In genomic region chr1:1207254-1207902, GRCh38 we compare ENCODE assay signal across 9 cellular contexts. TPM values are rescaled to one million over a fixed set of nuclear protein-coding genes. Genes with fewer than 3 reads are reported as not detected.
A peak's percentile ranks its signal among the peaks of the same experiment; 100 is the strongest.
DNase-seq lines count a peak whose midpoint lies in the region; ATAC-seq and TF ChIP-seq lines count a peak whose summit lies in the region.
"Had no signal": no experiment of that assay in that cellular context is flagged by ENCODE, and none has a peak within 500 bp of the region (broad histone marks: within the 10 kb centered on the region; RNA-seq: fewer than 3 reads in every experiment).

No MANE protein-coding gene starts in this region.

- H3K36me3 ChIP-seq in BLaER1 treated with 17β-estradiol and CSF1 and Interleukin-3, amounts not matched to agents 10 nM and 100 nM = no peaks in the 10 kb centered on the region
- H3K36me3 ChIP-seq in IMR-90 (ENCODE audit: control insufficient read depth, insufficient read depth, low read length) = no peaks in the 10 kb centered on the region

- H3K9me3 ChIP-seq in BLaER1 treated with 17β-estradiol and CSF1 and Interleukin-3, amounts not matched to agents 10 nM and 100 nM (replicated peaks in 1 of 11) = no peaks in the 10 kb centered on the region; a peak in 1 of 22 replicates
- no peaks in the 10 kb centered on the region for H3K9me3 ChIP-seq in IMR-90 (ENCODE audit: control insufficient read depth, insufficient read depth, low read length)
- H3K9me3 ChIP-seq: spleen had no signal

- intact Hi-C loops in IMR-90 (cut with micrococcal nuclease) = no loop called here

- H3K14ac ChIP-seq in IMR-90 (replicated peaks; ENCODE audit: low read depth, low read length) = no peak overlapping the region

- peak overlapping the region; percentile 90 to 99 (median 97) for H3K4me2 ChIP-seq in BLaER1 treated with 17β-estradiol and CSF1 and Interleukin-3, amounts not matched to agents 10 nM and 100 nM
- no peak overlapping the region for H3K4me2 ChIP-seq in IMR-90 (ENCODE audit: low read depth, low read length)

- peaks cover 10% of the 10 kb centered on the region for H3K4me1 Mint-ChIP-seq in glutamatergic neuron (ENCODE audit: low read depth, unreplicated experiment)

- no peak for TF ChIP-seq CTCF in IMR-90 (conservative IDR thresholded peaks at IDR 0.05; ENCODE audit: low read depth, low read length)
- no peak for TF ChIP-seq CTCF in glutamatergic neuron (IDR thresholded peaks at IDR 0.05; ENCODE audit: partially characterized antibody, unreplicated experiment)

- H3K79me1 ChIP-seq in IMR-90 (ENCODE audit: low read depth in 1 of 2, low read length in 2 of 2) = no peaks in the 10 kb centered on the region

- H3K4me3 ChIP-seq in BLaER1 treated with 17β-estradiol and CSF1 and Interleukin-3, amounts not matched to agents 10 nM and 100 nM = peak overlapping the region in 2 of 10 experiments; percentile 57 to 61; a peak in 2 of 20 replicates
- H3K4me3 ChIP-seq in IMR-90 (ENCODE audit: insufficient read depth, low read depth, low read length) = no peak overlapping the region

- H2BK15ac ChIP-seq in IMR-90 (ENCODE audit: low read depth, low read length) = no peak overlapping the region

- DNase-seq in IMR-90 (no peak), glutamatergic neuron (peak; percentile 8), NCI-H524 treated with DMSO at 0.1 percent for 48 hours (lab: John Stamatoyannopoulos, UW) (no peak)

- peaks cover 5% of the 10 kb centered on the region for H3K9me3 Mint-ChIP-seq in glutamatergic neuron (ENCODE audit: unreplicated experiment)
- H3K9me3 Mint-ChIP-seq: nephron had no signal

- H2BK20ac ChIP-seq in IMR-90 (ENCODE audit: low read depth, low read length) = no peak overlapping the region

- H2BK120ac ChIP-seq in IMR-90 (ENCODE audit: low read depth, low read length) = no peak overlapping the region

- 60% methylated on average over 2 of the region's 23 CpGs; no CpG with 5 or more reads in 1 of the 2 experiments for whole genome bisulfite sequencing in IMR-90 (ENCODE audit: extremely low coverage in 2 of 2, insufficient read length in 1 of 2), 2 experiments

- 0 out of 2 replicates have a peak overlapping the region, but pooled peaks have one; percentile 16 for H3K4ac ChIP-seq in IMR-90 (ENCODE audit: low read depth, low read length)

- H3K36me3 Mint-ChIP-seq in glutamatergic neuron (ENCODE audit: unreplicated experiment) = no peaks in the 10 kb centered on the region

- peak overlapping the region; percentile 39; the same call in 1 of the 2 replicates for H2AK5ac ChIP-seq in IMR-90 (ENCODE audit: low read depth, low read length)

- no peak overlapping the region for H2BK5ac ChIP-seq in IMR-90 (ENCODE audit: low read depth, low read length, poor library complexity, severe bottlenecking)

- CTCF ChIA-PET in IMR-90 (lab: Yijun Ruan, JAX) = no interaction called here

- peak overlapping the region; percentile 33 for H3K27ac Mint-ChIP-seq in glutamatergic neuron (ENCODE audit: unreplicated experiment)

- H3K27me3 ChIP-seq in BLaER1 treated with 17β-estradiol and CSF1 and Interleukin-3, amounts not matched to agents 10 nM and 100 nM = peaks cover 20 to 71% (median 37%) of the 10 kb centered on the region in 11 experiments
- no peaks in the 10 kb centered on the region; the same call in 1 of the 2 replicates for H3K27me3 ChIP-seq in IMR-90 (ENCODE audit: control insufficient read depth, insufficient read depth, low read length)

- peaks cover 0 to 68% (median 41%) of the 10 kb centered on the region in 11 experiments; a peak in 16 of 22 replicates for H4K20me1 ChIP-seq in BLaER1 treated with 17β-estradiol and CSF1 and Interleukin-3, amounts not matched to agents 10 nM and 100 nM
- no peaks in the 10 kb centered on the region; the same call in 1 of the 2 replicates for H4K20me1 ChIP-seq in IMR-90 (ENCODE audit: insufficient read depth, low read length)

- no peak overlapping the region for H3K4me3 Mint-ChIP-seq in glutamatergic neuron (ENCODE audit: unreplicated experiment)

- H3K9ac ChIP-seq in BLaER1 treated with 17β-estradiol and CSF1 and Interleukin-3, amounts not matched to agents 10 nM and 100 nM = no peak overlapping the region
- H3K9ac ChIP-seq in IMR-90 (ENCODE audit: low read depth, low read length) = no peak overlapping the region

- peak overlapping the region in 5 of 11 experiments; percentile 32 to 60 (median 45); a peak in 7 of 22 replicates for H3K27ac ChIP-seq in BLaER1 treated with 17β-estradiol and CSF1 and Interleukin-3, amounts not matched to agents 10 nM and 100 nM
- H3K27ac ChIP-seq in IMR-90 (ENCODE audit: insufficient read depth, low read length) = no peak overlapping the region

- H3K27me3 Mint-ChIP-seq in glutamatergic neuron (ENCODE audit: unreplicated experiment) = peaks cover 6% of the 10 kb centered on the region

- POLR2A ChIA-PET in IMR-90 (lab: Charles Lee; ENCODE audit: unreplicated experiment) = no interaction called here

- dilution Hi-C loops in IMR-90 (cut with HindIII; ENCODE audit: low sequenced_read_pairs, unreplicated experiment) = no loop called here

- H2AFZ ChIP-seq in IMR-90 (replicated peaks; ENCODE audit: low read length, poor library complexity) = no peak overlapping the region

- no TSS peak for BruUV-seq in IMR-90 (replicated peaks; lab: Mats Ljungman, UMichigan)

- in situ Hi-C loops in IMR-90 (cut with MboI; ENCODE audit: low sequenced_read_pairs) = no loop called here

- no peak overlapping the region for H3K56ac ChIP-seq in IMR-90 (ENCODE audit: extremely low read depth, insufficient read depth, low read length)

- TF ChIP-seq POLR2A in IMR-90 (IDR thresholded peaks at IDR 0.05; ENCODE audit: low read depth, low read length) = no peak

- H3K18ac ChIP-seq in IMR-90 (ENCODE audit: low read depth, low read length) = no peak overlapping the region

- no peak overlapping the region for H3K23ac ChIP-seq in IMR-90 (ENCODE audit: low read depth, low read length)

- H3K4me1 ChIP-seq in BLaER1 treated with 17β-estradiol and CSF1 and Interleukin-3, amounts not matched to agents 10 nM and 100 nM = peaks cover 72 to 77% (median 75%) of the 10 kb centered on the region in 10 experiments
- peaks cover 12% of the 10 kb centered on the region for H3K4me1 ChIP-seq in IMR-90 (ENCODE audit: control insufficient read depth, insufficient read depth, low read length)

- no peaks in the 10 kb centered on the region for H3K9me1 ChIP-seq in IMR-90 (ENCODE audit: insufficient read depth, low read length)

- H4K5ac ChIP-seq in IMR-90 (ENCODE audit: low read depth, low read length) = no peak overlapping the region

- no peak overlapping the region for H4K8ac ChIP-seq in IMR-90 (ENCODE audit: low read depth in 2 of 2, low read length in 2 of 2)

- no peak overlapping the region for H4K91ac ChIP-seq in IMR-90 (ENCODE audit: insufficient read depth, low read depth, low read length)

- H2AK9ac ChIP-seq in IMR-90 (replicated peaks; ENCODE audit: low read depth, low read length, poor library complexity) = no peak overlapping the region

- no peak for ATAC-seq in IMR-90 (ENCODE audit: low read depth)
- no peak for ATAC-seq in GM21619 (IDR thresholded peaks at IDR 0.05; ENCODE audit: unreplicated experiment)
- ATAC-seq in GM21529 (IDR thresholded peaks at IDR 0.05; ENCODE audit: unreplicated experiment) = no peak

- no peak for TF ChIP-seq RAD21 in IMR-90 (IDR thresholded peaks at IDR 0.05; ENCODE audit: low read length)

TF ChIP-seq in IMR-90, 13 proteins besides CTCF, POLR2A, EP300 and RAD21 (continues in another document):
- no peak for TF ChIP-seq CHD1 (IDR thresholded peaks at IDR 0.05; ENCODE audit: low read depth, low read length)
- TF ChIP-seq MAFK (IDR thresholded peaks at IDR 0.05; ENCODE audit: low read depth, low read length) = no peak
- no peak for TF ChIP-seq RCOR1 (IDR thresholded peaks at IDR 0.05; ENCODE audit: insufficient replicate concordance, low read length)
- no peak for TF ChIP-seq FOS (IDR thresholded peaks at IDR 0.05; ENCODE audit: low read depth, low read length)
- no peak for TF ChIP-seq ELK1 (IDR thresholded peaks at IDR 0.05; ENCODE audit: borderline replicate concordance, low read depth, low read length)
- no peak for TF ChIP-seq MAZ (IDR thresholded peaks at IDR 0.05; ENCODE audit: borderline replicate concordance, low read depth, low read length)

RNA-seq across cellular contexts. Expression of gene TNFRSF18, which starts 1.0 kb away (rescaled TPM):
- total RNA-seq in IMR-90 (2012; rRNA removed) (0.18 TPM in 1 of 2 replicates, not detected in the other), glutamatergic neuron (ENCODE audit: unreplicated experiment) (3.0 TPM)
- 1.0 and 1.2 TPM in 2 replicates for polyA plus RNA-seq in IMR-90 (2012; rRNA removed)
- polyA plus RNA-seq in IMR-90 (2012; cell fraction: cytosol; rRNA removed) = 0.23 and 0.65 TPM in 2 replicates
- 4.4 and 10.1 TPM in 2 replicates for polyA plus RNA-seq in IMR-90 (2012; cell fraction: nucleus; rRNA removed; ENCODE audit: low replicate concordance)
- total RNA-seq: NCI-H460 had no signal

RNA-seq across cellular contexts. Expression of gene TNFRSF4, which starts 6.6 kb away (rescaled TPM):
- total RNA-seq in IMR-90 (2012; rRNA removed) = not detected in 2 replicates
- 0.15 and 0.44 TPM in 2 replicates for polyA plus RNA-seq in IMR-90 (2012; rRNA removed)
- polyA plus RNA-seq in IMR-90 (2012; cell fraction: cytosol; rRNA removed) = 0.23 and 0.40 TPM in 2 replicates
- 0.63 and 1.3 TPM in 2 replicates for polyA plus RNA-seq in IMR-90 (2012; cell fraction: nucleus; rRNA removed; ENCODE audit: low replicate concordance)
- 0.29 TPM for total RNA-seq in glutamatergic neuron (ENCODE audit: unreplicated experiment)
- total RNA-seq: NCI-H460 had no signal

RNA-seq across cellular contexts. Expression of gene SDF4, which starts 24.4 kb away (rescaled TPM):
- total RNA-seq in IMR-90 (2012; rRNA removed) (57.0 and 69.4 TPM in 2 replicates), glutamatergic neuron (ENCODE audit: unreplicated experiment) (89.2 TPM)
- polyA plus RNA-seq in IMR-90 (2012; rRNA removed) = 250 and 252 TPM in 2 replicates
- polyA plus RNA-seq in IMR-90 (2012; cell fraction: cytosol; rRNA removed) = 292 and 384 TPM in 2 replicates
- polyA plus RNA-seq in IMR-90 (2012; cell fraction: nucleus; rRNA removed; ENCODE audit: low replicate concordance) = 224 and 287 TPM in 2 replicates

RNA-seq across cellular contexts. Expression of gene B3GALT6, which starts 24.7 kb away (rescaled TPM):
- total RNA-seq in IMR-90 (2012; rRNA removed) (12.2 and 18.3 TPM in 2 replicates), glutamatergic neuron (ENCODE audit: unreplicated experiment) (30.0 TPM)
- 23.0 and 29.2 TPM in 2 replicates for polyA plus RNA-seq in IMR-90 (2012; rRNA removed)
- 24.3 and 37.0 TPM in 2 replicates for polyA plus RNA-seq in IMR-90 (2012; cell fraction: cytosol; rRNA removed)
- 10.2 and 16.5 TPM in 2 replicates for polyA plus RNA-seq in IMR-90 (2012; cell fraction: nucleus; rRNA removed; ENCODE audit: low replicate concordance)

RNA-seq across cellular contexts. Expression of gene TTLL10, which starts 33.7 kb away (rescaled TPM):
- total RNA-seq in IMR-90 (2012; rRNA removed) (not detected in 2 replicates), glutamatergic neuron (ENCODE audit: unreplicated experiment) (not detected)
- not detected in 2 replicates for polyA plus RNA-seq in IMR-90 (2012; rRNA removed)
- not detected in 2 replicates for polyA plus RNA-seq in IMR-90 (2012; cell fraction: cytosol; rRNA removed)
- polyA plus RNA-seq in IMR-90 (2012; cell fraction: nucleus; rRNA removed; ENCODE audit: low replicate concordance) = not detected in 2 replicates
- total RNA-seq: NCI-H460 had no signal
